In the genomic region with DNA sequence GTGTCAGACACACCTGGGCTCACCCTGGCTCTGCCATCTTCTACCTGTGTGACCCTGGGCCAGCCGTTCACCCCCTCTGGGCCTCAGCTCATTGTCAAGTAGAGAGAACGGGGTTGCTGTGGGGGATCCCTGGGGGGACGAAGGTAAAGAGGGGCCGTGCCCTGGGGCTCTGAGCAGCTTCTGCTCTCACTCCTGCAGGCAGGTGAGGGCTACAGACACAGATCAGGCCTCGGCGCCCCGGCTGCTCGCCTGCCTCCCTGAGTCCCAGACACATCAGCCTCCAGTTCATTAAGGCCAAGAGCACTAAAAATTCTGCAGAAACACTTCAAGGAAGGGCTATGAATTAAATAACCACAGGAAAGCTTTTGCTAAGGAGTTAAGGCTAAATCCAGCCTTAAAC, we compare ENCODE assay signal across 37 cellular contexts.
"Had no signal": no experiment of that assay in that cellular context is flagged by ENCODE, and none has a peak within 500 bp of the region (broad histone marks: within the 10 kb centered on the region; RNA-seq: fewer than 3 reads in every experiment).

No MANE protein-coding gene starts in this region.

- H3K4me3 Mint-ChIP-seq: activated B cell treated with CpG ODN at 0.5 μM for 24 hours; activated CD4-positive, alpha-beta memory T cell treated with anti-CD3 and anti-CD28 coated beads for 36 hours; activated CD4-positive, alpha-beta T cell treated with anti-CD3 and anti-CD28 coated beads, Interleukin-2, amount 10 ng/mL, durations not matched to agents 24 days and 14 days; activated CD8-positive, alpha-beta T cell treated with anti-CD3 and anti-CD28 coated beads for 36 hours; activated naive CD4-positive, alpha-beta T cell treated with anti-CD3 and anti-CD28 coated beads, Interleukin-2, amount 10 ng/mL, durations not matched to agents 7 days and 5 days; activated naive CD4-positive, alpha-beta T cell treated with anti-CD3 and anti-CD28 coated beads, Interleukin-2, amount 50 U/mL, for 24 hours; activated naive CD8-positive, alpha-beta T cell; activated naive CD8-positive, alpha-beta T cell treated with anti-CD3 and anti-CD28 coated beads, Interleukin-2, amount 10 ng/mL, durations not matched to agents 7 days and 5 days; activated naive CD8-positive, alpha-beta T cell treated with anti-CD3 and anti-CD28 coated beads, Interleukin-2, amount 50 U/mL, for 24 hours; activated T-cell treated with anti-CD3 and anti-CD28 coated beads, Interleukin-2, amount 50 U/mL, for 4 hours; activated T-cell treated with anti-CD3 and anti-CD28 coated beads, Interleukin-2, amount 50 U/mL, for 72 hours; activated T-helper 1 cell treated with anti-CD3 and anti-CD28 coated beads, Interleukin-12 subunit alpha, Interleukin-12 subunit beta, Interleukin-2, Interleukin-4 antibody, amounts not matched to agents 30 ng/mL and 10 ng/mL and 1 ng/mL, durations not matched to agents 14 hours and 24 hours and 36 hours; activated T-helper 17 cell treated with anti-CD3 and anti-CD28 coated beads, Interleukin-2, amount 50 U/mL, for 72 hours; brain; central memory CD8-positive, alpha-beta T cell; T-helper 1 cell treated with Interleukin-12 subunit alpha and Interleukin-12 subunit beta and Interleukin-4 antibody, amounts not matched to agents 30 μg/mL and 1 μg/mL, for 36 hours; T-helper 2 cell treated with Interferon-gamma antibody and Interleukin-4, amounts not matched to agents 5 μg/mL and 100 μg/mL, for 36 hours had no signal

- ATAC-seq: activated CD8-positive, alpha-beta T cell treated with anti-CD3 and anti-CD28 coated beads for 36 hours; activated naive CD8-positive, alpha-beta T cell treated with anti-CD3 and anti-CD28 coated beads, Interleukin-2, amount 50 U/mL, for 24 hours; activated T-cell treated with anti-CD3 and anti-CD28 coated beads, Interleukin-2, amount 50 U/mL, for 4 hours; activated T-cell treated with anti-CD3 and anti-CD28 coated beads, Interleukin-2, amount 50 U/mL, for 72 hours had no signal

- H3K27me3 ChIP-seq: ascending aorta, cardiac muscle cell had no signal

- H3K27ac ChIP-seq: ascending aorta, cardiac muscle cell, VCaP had no signal

- H3K4me1 ChIP-seq: ascending aorta had no signal

- H3K27me3 Mint-ChIP-seq: activated B cell treated with CpG ODN at 0.5 μM for 24 hours; activated CD4-positive, alpha-beta memory T cell treated with anti-CD3 and anti-CD28 coated beads for 36 hours; activated CD4-positive, alpha-beta T cell treated with anti-CD3 and anti-CD28 coated beads, Interleukin-2, amount 10 ng/mL, durations not matched to agents 24 days and 14 days; activated CD8-positive, alpha-beta T cell treated with anti-CD3 and anti-CD28 coated beads for 36 hours; activated naive CD4-positive, alpha-beta T cell treated with anti-CD3 and anti-CD28 coated beads, Interleukin-2, amount 10 ng/mL, durations not matched to agents 7 days and 5 days; activated naive CD4-positive, alpha-beta T cell treated with anti-CD3 and anti-CD28 coated beads, Interleukin-2, amount 50 U/mL, for 24 hours; activated naive CD8-positive, alpha-beta T cell; activated naive CD8-positive, alpha-beta T cell treated with anti-CD3 and anti-CD28 coated beads, Interleukin-2, amount 50 U/mL, for 24 hours; brain had no signal

- H3K4me1 Mint-ChIP-seq: activated B cell treated with CpG ODN at 0.5 μM for 24 hours; activated CD4-positive, alpha-beta T cell treated with anti-CD3 and anti-CD28 coated beads, Interleukin-2, amount 10 ng/mL, durations not matched to agents 24 days and 14 days; activated naive CD4-positive, alpha-beta T cell treated with anti-CD3 and anti-CD28 coated beads, Interleukin-2, amount 10 ng/mL, durations not matched to agents 7 days and 5 days; activated naive CD4-positive, alpha-beta T cell treated with anti-CD3 and anti-CD28 coated beads, Interleukin-2, amount 50 U/mL, for 24 hours; activated naive CD8-positive, alpha-beta T cell treated with anti-CD3 and anti-CD28 coated beads, Interleukin-2, amount 10 ng/mL, durations not matched to agents 7 days and 5 days; activated naive CD8-positive, alpha-beta T cell treated with anti-CD3 and anti-CD28 coated beads, Interleukin-2, amount 50 U/mL, for 24 hours; activated T-helper 17 cell treated with anti-CD3 and anti-CD28 coated beads, Interleukin-2, amount 50 U/mL, for 72 hours; central memory CD8-positive, alpha-beta T cell had no signal

- H3K4me3 ChIP-seq: ascending aorta, cardiac muscle cell had no signal

- H3K36me3 ChIP-seq: ascending aorta, cardiac muscle cell had no signal

- H3K27ac Mint-ChIP-seq: activated B cell treated with CpG ODN at 0.5 μM for 24 hours; activated CD4-positive, alpha-beta memory T cell treated with anti-CD3 and anti-CD28 coated beads for 36 hours; activated CD4-positive, alpha-beta T cell treated with anti-CD3 and anti-CD28 coated beads, Interleukin-2, amount 10 ng/mL, durations not matched to agents 24 days and 14 days; activated CD8-positive, alpha-beta T cell treated with anti-CD3 and anti-CD28 coated beads for 36 hours; activated naive CD4-positive, alpha-beta T cell treated with anti-CD3 and anti-CD28 coated beads, Interleukin-2, amount 10 ng/mL, durations not matched to agents 7 days and 5 days; activated naive CD4-positive, alpha-beta T cell treated with anti-CD3 and anti-CD28 coated beads, Interleukin-2, amount 50 U/mL, for 24 hours; activated naive CD8-positive, alpha-beta T cell; activated naive CD8-positive, alpha-beta T cell treated with anti-CD3 and anti-CD28 coated beads, Interleukin-2, amount 10 ng/mL, durations not matched to agents 7 days and 5 days; activated naive CD8-positive, alpha-beta T cell treated with anti-CD3 and anti-CD28 coated beads, Interleukin-2, amount 50 U/mL, for 24 hours; activated T-cell treated with anti-CD3 and anti-CD28 coated beads, Interleukin-2, amount 50 U/mL, for 72 hours; activated T-helper 1 cell treated with anti-CD3 and anti-CD28 coated beads, Interleukin-12 subunit alpha, Interleukin-12 subunit beta, Interleukin-2, Interleukin-4 antibody, amounts not matched to agents 30 ng/mL and 10 ng/mL and 1 ng/mL, durations not matched to agents 14 hours and 24 hours and 36 hours; activated T-helper 17 cell treated with anti-CD3 and anti-CD28 coated beads, Interleukin-2, amount 50 U/mL, for 72 hours; T-helper 1 cell treated with Interleukin-12 subunit alpha and Interleukin-12 subunit beta and Interleukin-4 antibody, amounts not matched to agents 30 μg/mL and 1 μg/mL, for 36 hours; T-helper 2 cell treated with Interferon-gamma antibody and Interleukin-4, amounts not matched to agents 5 μg/mL and 100 μg/mL, for 36 hours had no signal

- DNase-seq: activated B cell treated with CpG ODN at 0.5 μM for 24 hours; activated CD4-positive, alpha-beta memory T cell treated with anti-CD3 and anti-CD28 coated beads for 36 hours; activated CD4-positive, alpha-beta T cell treated with anti-CD3 and anti-CD28 coated beads for 4 hours; activated CD4-positive, alpha-beta T cell treated with anti-CD3 and anti-CD28 coated beads, Interleukin-2, amount 10 ng/mL, durations not matched to agents 24 days and 14 days; activated CD4-positive, alpha-beta T cell treated with anti-CD3 and anti-CD28 coated beads, Interleukin-2, amount 50 U/mL, for 1 hour; activated CD4-positive, alpha-beta T cell treated with anti-CD3 and anti-CD28 coated beads, Interleukin-2, amount 50 U/mL, for 4 hours; activated CD4-positive, CD25-positive, alpha-beta regulatory T cell treated with anti-CD3 and anti-CD28 coated beads, Interleukin-2, amount 50 U/mL, for 72 hours; activated CD8-positive, alpha-beta memory T cell treated with anti-CD3 and anti-CD28 coated beads, Interleukin-2, amount 50 U/mL, for 4 hours; activated CD8-positive, alpha-beta T cell treated with anti-CD3 and anti-CD28 coated beads for 36 hours; activated effector memory CD4-positive, alpha-beta T cell treated with anti-CD3 and anti-CD28 coated beads, Interleukin-2, amount 50 U/mL, for 16 hours; activated gamma-delta T cell treated with Interleukin-2 at 50 U/mL for 16 hours; activated naive CD4-positive, alpha-beta T cell; activated naive CD4-positive, alpha-beta T cell treated with anti-CD3 and anti-CD28 coated beads, Interleukin-2, amount 10 ng/mL, durations not matched to agents 7 days and 5 days; activated naive CD8-positive, alpha-beta T cell treated with anti-CD3 and anti-CD28 coated beads, Interleukin-2, amount 10 ng/mL, durations not matched to agents 7 days and 5 days; activated naive CD8-positive, alpha-beta T cell treated with anti-CD3 and anti-CD28 coated beads, Interleukin-2, amount 50 U/mL, for 24 hours; activated T-cell treated with anti-CD3 and anti-CD28 coated beads for 4 hours; activated T-cell treated with anti-CD3 and anti-CD28 coated beads, Interleukin-2, amount 50 U/mL, for 1 hour; activated T-cell treated with anti-CD3 and anti-CD28 coated beads, Interleukin-2, amount 50 U/mL, for 4 hours; activated T-cell treated with anti-CD3 and anti-CD28 coated beads, Interleukin-2, amount 50 U/mL, for 72 hours; amygdala; anterior cingulate cortex; caudate nucleus; cerebellar nuclear complex; T-helper 1 cell; T-helper 2 cell; T-helper 9 cell had no signal

- H3K9me3 Mint-ChIP-seq: activated B cell treated with CpG ODN at 0.5 μM for 24 hours; activated CD4-positive, alpha-beta memory T cell treated with anti-CD3 and anti-CD28 coated beads for 36 hours; activated CD4-positive, alpha-beta T cell treated with anti-CD3 and anti-CD28 coated beads, Interleukin-2, amount 10 ng/mL, durations not matched to agents 24 days and 14 days; activated CD8-positive, alpha-beta T cell treated with anti-CD3 and anti-CD28 coated beads for 36 hours; activated naive CD4-positive, alpha-beta T cell treated with anti-CD3 and anti-CD28 coated beads, Interleukin-2, amount 10 ng/mL, durations not matched to agents 7 days and 5 days; activated naive CD4-positive, alpha-beta T cell treated with anti-CD3 and anti-CD28 coated beads, Interleukin-2, amount 50 U/mL, for 24 hours; activated naive CD8-positive, alpha-beta T cell treated with anti-CD3 and anti-CD28 coated beads, Interleukin-2, amount 10 ng/mL, durations not matched to agents 7 days and 5 days; activated naive CD8-positive, alpha-beta T cell treated with anti-CD3 and anti-CD28 coated beads, Interleukin-2, amount 50 U/mL, for 24 hours; activated T-cell treated with anti-CD3 and anti-CD28 coated beads, Interleukin-2, amount 50 U/mL, for 4 hours; activated T-helper 1 cell treated with anti-CD3 and anti-CD28 coated beads, Interleukin-12 subunit alpha, Interleukin-12 subunit beta, Interleukin-2, Interleukin-4 antibody, amounts not matched to agents 30 ng/mL and 10 ng/mL and 1 ng/mL, durations not matched to agents 14 hours and 24 hours and 36 hours; activated T-helper 17 cell treated with anti-CD3 and anti-CD28 coated beads, Interleukin-2, amount 50 U/mL, for 72 hours; central memory CD8-positive, alpha-beta T cell; T-helper 1 cell treated with Interleukin-12 subunit alpha and Interleukin-12 subunit beta and Interleukin-4 antibody, amounts not matched to agents 30 μg/mL and 1 μg/mL, for 36 hours; T-helper 2 cell treated with Interferon-gamma antibody and Interleukin-4, amounts not matched to agents 5 μg/mL and 100 μg/mL, for 36 hours had no signal

- H3K36me3 Mint-ChIP-seq: activated CD4-positive, alpha-beta memory T cell treated with anti-CD3 and anti-CD28 coated beads for 36 hours; activated naive CD4-positive, alpha-beta T cell treated with anti-CD3 and anti-CD28 coated beads, Interleukin-2, amount 10 ng/mL, durations not matched to agents 7 days and 5 days; activated naive CD4-positive, alpha-beta T cell treated with anti-CD3 and anti-CD28 coated beads, Interleukin-2, amount 50 U/mL, for 24 hours; activated naive CD8-positive, alpha-beta T cell; activated naive CD8-positive, alpha-beta T cell treated with anti-CD3 and anti-CD28 coated beads, Interleukin-2, amount 10 ng/mL, durations not matched to agents 7 days and 5 days; brain had no signal
